ENCODE assay signal across 2 cellular contexts in genomic region chr9:131238402-131239021, GRCh38.
TF ChIP-seq lines count a peak whose summit lies in the region.

No MANE protein-coding gene starts in this region.

TF ChIP-seq in IMR-90, 13 proteins besides CTCF, POLR2A, EP300 and RAD21 (continued from another document):
- TF ChIP-seq FOS (IDR thresholded peaks at IDR 0.05; ENCODE audit: low read depth, low read length) (no peak), RCOR1 (IDR thresholded peaks at IDR 0.05; ENCODE audit: insufficient replicate concordance, low read length) (no peak), BHLHE40 (IDR thresholded peaks at IDR 0.05; ENCODE audit: low read depth, low read length) (no peak), CEBPB (IDR thresholded peaks at IDR 0.05; ENCODE audit: low read depth, low read length) (no peak), MAZ (IDR thresholded peaks at IDR 0.05; ENCODE audit: borderline replicate concordance, low read depth, low read length) (no peak), ELK1 (IDR thresholded peaks at IDR 0.05; ENCODE audit: borderline replicate concordance, low read depth, low read length) (no peak), MXI1 (IDR thresholded peaks at IDR 0.05; ENCODE audit: borderline replicate concordance, low read depth, low read length) (no peak), USF2 (IDR thresholded peaks at IDR 0.05; ENCODE audit: low read depth, low read length) (no peak)

TF ChIP-seq in SK-N-SH, 30 proteins besides CTCF, POLR2A, EP300 and RAD21 (continued from another document):
- no peak for TF ChIP-seq MXI1 (IDR thresholded peaks at IDR 0.05; ENCODE audit: low read depth, low read length)
- no peak for TF ChIP-seq NFIC (IDR thresholded peaks at IDR 0.05; ENCODE audit: borderline replicate concordance)
- no peak for TF ChIP-seq USF1 (IDR thresholded peaks at IDR 0.05; ENCODE audit: borderline replicate concordance, low read depth)
- no peak for TF ChIP-seq YY1 (IDR thresholded peaks at IDR 0.05; ENCODE audit: low read depth)
- no peak for TF ChIP-seq FOSL2 (IDR thresholded peaks at IDR 0.05; ENCODE audit: borderline replicate concordance, low read depth)
- no peak for TF ChIP-seq FOXJ3 (CRISPR knock-in tag; IDR thresholded peaks at IDR 0.05)
- no peak for TF ChIP-seq EZH2phosphoT487 (IDR thresholded peaks at IDR 0.05; ENCODE audit: borderline replicate concordance, low read depth)
- no peak for TF ChIP-seq SMC3 (IDR thresholded peaks at IDR 0.05; ENCODE audit: low read depth, low read length)
- TF ChIP-seq ZBTB33 (IDR thresholded peaks at IDR 0.05; ENCODE audit: borderline replicate concordance, low read depth), result no peak
- TF ChIP-seq TEAD4 (IDR thresholded peaks at IDR 0.05; ENCODE audit: borderline replicate concordance, insufficient read depth), result no peak
- no peak for TF ChIP-seq REST (IDR thresholded peaks at IDR 0.05; ENCODE audit: low read depth, low read length)
- TF ChIP-seq IRF3 (IDR thresholded peaks at IDR 0.05; ENCODE audit: low read depth, low read length), result no peak
- TF ChIP-seq POLR2AphosphoS5 (IDR thresholded peaks at IDR 0.05; ENCODE audit: low read depth, low read length), result no peak
- TF ChIP-seq SIN3A (IDR thresholded peaks at IDR 0.05; ENCODE audit: borderline replicate concordance, low read depth, low read length), result no peak
